8 cellular contexts compared by ENCODE assay signal in genomic region chr12:79344855-79345840, GRCh38.
DNase-seq lines count a peak whose midpoint lies in the region; ATAC-seq and TF ChIP-seq lines count a peak whose summit lies in the region.

No MANE protein-coding gene starts in this region.

- TF ChIP-seq CTCF in AG04450 (IDR thresholded peaks at IDR 0.05; ENCODE audit: low read depth, low read length), result peak; percentile 66
- peak; percentile 95 for TF ChIP-seq CTCF in VCaP (conservative IDR thresholded peaks at IDR 0.05)

- ATAC-seq in GM18498 (IDR thresholded peaks at IDR 0.05; ENCODE audit: unreplicated experiment) (peak; percentile 79), HG02759 (IDR thresholded peaks at IDR 0.05; ENCODE audit: unreplicated experiment) (peak; percentile 78)

- no peak overlapping the region for H3K27ac ChIP-seq in AG04450 (ENCODE audit: low read depth, low read length)
- no peak overlapping the region for H3K27ac ChIP-seq in VCaP

- H3K4me3 ChIP-seq in AG04450 (ENCODE audit: low read depth, low read length), result no peak overlapping the region

- DNase-seq in AG04450 (ENCODE audit: low read depth, low spot score) (no peak), NCI-H1694 (lab: John Stamatoyannopoulos, UW) (peak; percentile 49), iris pigment epithelial cell (ENCODE audit: low read depth) (peak; percentile 41), dedifferentiated amniotic fluid mesenchymal stem cell (ENCODE audit: extremely low spot score) (no peak)
- no peak for DNase-seq in central memory CD4-positive, alpha-beta T cell

- H3K9me3 ChIP-seq in AG04450 (ENCODE audit: control insufficient read depth, insufficient read depth, low read length), result no peaks in the 10 kb centered on the region

- POLR2A ChIA-PET in AG04450 (lab: Yijun Ruan, JAX), result no interaction called here

- CTCF ChIA-PET in AG04450 (lab: Charles Lee), result interaction anchor here (0.6 to 1.6 kb wide), 14 partner anchors 8 to 1199 kb away, joined by 3 to 5 read pairs (median 3); no protein-coding TSS in a partner anchor

- H3K27me3 ChIP-seq in AG04450 (ENCODE audit: control insufficient read depth, insufficient read depth, low read length), result no peaks in the 10 kb centered on the region

Comparison
In these comparisons a context has a peak if more than half of its experiments do, and no peak if none do; other contexts are left out.
1. DNase-seq: peak in NCI-H1694 (single experiment) and iris pigment epithelial cell (single experiment); none in AG04450 (single experiment), dedifferentiated amniotic fluid mesenchymal stem cell (single experiment) and central memory CD4-positive, alpha-beta T cell (single experiment).